ENCODE assay signal across 19 cellular contexts in genomic region chr7:3109516-3109915, GRCh38.
"Had no signal": no experiment of that assay in that cellular context is flagged by ENCODE, and none has a peak within 500 bp of the region (broad histone marks: within the 10 kb centered on the region; RNA-seq: fewer than 3 reads in every experiment).

No MANE protein-coding gene starts in this region.

- H3K27ac Mint-ChIP-seq: activated naive CD4-positive, alpha-beta T cell treated with anti-CD3 and anti-CD28 coated beads, Interleukin-2, amount 50 U/mL, for 72 hours had no signal

- H3K9me3 Mint-ChIP-seq: neural crest cell had no signal

- H3K4me3 Mint-ChIP-seq: neural crest cell, T-cell had no signal

- H3K27me3 Mint-ChIP-seq: T-cell had no signal

- ATAC-seq: activated naive CD4-positive, alpha-beta T cell treated with anti-CD3 and anti-CD28 coated beads, Interleukin-2, amount 50 U/mL, for 72 hours; pancreas; T-cell had no signal

- DNase-seq: activated CD4-positive, alpha-beta T cell treated with anti-CD3 and anti-CD28 coated beads for 1 hour; activated gamma-delta T cell; anterior cingulate cortex; cerebellar nuclear complex; effector CD8-positive, alpha-beta T cell; esophagus squamous epithelium; foreskin fibroblast; glutamatergic neuron; kidney glomerular epithelial cell; mesendoderm; pancreas; stimulated activated CD4-positive, alpha-beta T cell treated with anti-CD3 and anti-CD28 coated beads, Interleukin-2, amount 100 ng/mL, for 24 hours; stomach; T-cell; T-helper 9 cell; testis had no signal

- H3K4me1 Mint-ChIP-seq: neural crest cell had no signal

- FAIRE-seq: endothelial cell of umbilical vein, pancreas had no signal
